In the genomic region with DNA sequence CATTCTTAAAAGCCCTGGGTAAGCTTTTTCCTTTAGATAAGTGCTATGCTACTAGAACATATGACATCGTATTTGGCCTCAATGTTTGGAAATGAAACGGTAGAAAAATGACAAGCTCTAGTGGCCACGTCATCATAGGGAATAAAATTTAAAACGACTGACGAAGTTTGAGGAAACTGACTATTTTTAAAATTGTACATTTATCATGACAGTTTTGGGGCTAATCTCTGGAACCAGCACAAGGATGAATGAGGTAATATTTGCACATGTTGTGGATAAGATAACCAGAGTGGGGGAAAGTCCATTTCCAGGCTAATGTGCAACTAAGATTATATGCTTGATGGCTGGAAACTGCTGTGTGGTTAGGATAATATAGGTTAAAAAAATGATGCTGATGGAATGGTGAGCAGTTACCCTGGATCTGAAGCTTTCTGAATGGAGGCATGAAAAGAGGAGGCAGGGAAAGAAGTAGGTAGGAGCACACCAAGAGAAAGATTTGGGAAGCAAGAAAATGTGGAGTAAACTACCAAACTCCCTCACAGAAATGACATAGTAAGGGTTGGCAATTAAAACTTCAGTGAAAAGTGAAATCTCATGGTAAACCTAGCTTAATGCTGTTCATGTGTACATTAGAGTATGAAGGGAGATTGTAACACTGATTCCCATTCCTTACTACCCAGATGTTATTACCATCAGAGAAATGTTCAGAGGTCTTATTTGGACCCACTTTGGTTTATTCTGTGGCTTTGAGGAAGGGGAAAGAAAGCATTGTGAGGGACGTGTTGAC, we compare ENCODE assay signal across 1 cellular context.
TF ChIP-seq lines count a peak whose summit lies in the region.

No MANE protein-coding gene starts in this region.

TF ChIP-seq in HepG2, 621 proteins besides CTCF, POLR2A, EP300 and RAD21 (continued from another document and continues in another):
- TF ChIP-seq ZFP90 (CRISPR knock-in tag; IDR thresholded peaks at IDR 0.05; ENCODE audit: borderline replicate concordance), result no peak
- no peak for TF ChIP-seq ZKSCAN1 (IDR thresholded peaks at IDR 0.05; ENCODE audit: low read length)
- no peak for TF ChIP-seq GZF1 (CRISPR knock-in tag; IDR thresholded peaks at IDR 0.05)
- peak; percentile 71; the same call in 1 of the 2 replicates for TF ChIP-seq PPARG (CRISPR knock-in tag; conservative IDR thresholded peaks at IDR 0.05)
- no peak for TF ChIP-seq SCMH1 (CRISPR knock-in tag; IDR thresholded peaks at IDR 0.05; ENCODE audit: borderline replicate concordance)
- TF ChIP-seq NKX3-1 (CRISPR knock-in tag; IDR thresholded peaks at IDR 0.05), result no peak
- 0 out of 2 replicates have a peak, but pooled peaks have one; percentile 19 for TF ChIP-seq RBFOX2 (IDR thresholded peaks at IDR 0.05; ENCODE audit: low read depth, low read length)
- TF ChIP-seq ZNF446 (CRISPR knock-in tag; IDR thresholded peaks at IDR 0.05), result no peak
- TF ChIP-seq ZBTB1 (CRISPR knock-in tag; IDR thresholded peaks at IDR 0.05; ENCODE audit: borderline replicate concordance), result no peak
- TF ChIP-seq NFAT5 (CRISPR knock-in tag; IDR thresholded peaks at IDR 0.05), result no peak
- TF ChIP-seq MED1 (CRISPR knock-in tag; IDR thresholded peaks at IDR 0.05), result peak; percentile 54
- no peak for TF ChIP-seq ZNF776 (CRISPR knock-in tag; IDR thresholded peaks at IDR 0.05)
- TF ChIP-seq ISL2 (CRISPR knock-in tag; IDR thresholded peaks at IDR 0.05), result peak; percentile 70
- 0 out of 2 replicates have a peak, but pooled peaks have one; percentile 27 for TF ChIP-seq ZMYM2 (CRISPR knock-in tag; IDR thresholded peaks at IDR 0.05)
- TF ChIP-seq PAXIP1 (CRISPR knock-in tag; conservative IDR thresholded peaks at IDR 0.05), result peak; percentile 97
- TF ChIP-seq, protein P1, sequence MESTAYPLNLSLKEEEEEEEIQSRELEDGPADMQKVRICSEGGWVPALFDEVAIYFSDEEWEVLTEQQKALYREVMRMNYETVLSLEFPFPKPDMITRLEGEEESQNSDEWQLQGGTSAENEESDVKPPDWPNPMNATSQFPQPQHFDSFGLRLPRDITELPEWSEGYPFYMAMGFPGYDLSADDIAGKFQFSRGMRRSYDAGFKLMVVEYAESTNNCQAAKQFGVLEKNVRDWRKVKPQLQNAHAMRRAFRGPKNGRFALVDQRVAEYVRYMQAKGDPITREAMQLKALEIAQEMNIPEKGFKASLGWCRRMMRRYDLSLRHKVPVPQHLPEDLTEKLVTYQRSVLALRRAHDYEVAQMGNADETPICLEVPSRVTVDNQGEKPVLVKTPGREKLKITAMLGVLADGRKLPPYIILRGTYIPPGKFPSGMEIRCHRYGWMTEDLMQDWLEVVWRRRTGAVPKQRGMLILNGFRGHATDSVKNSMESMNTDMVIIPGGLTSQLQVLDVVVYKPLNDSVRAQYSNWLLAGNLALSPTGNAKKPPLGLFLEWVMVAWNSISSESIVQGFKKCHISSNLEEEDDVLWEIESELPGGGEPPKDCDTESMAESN (CRISPR knock-in tag; conservative IDR thresholded peaks at IDR 0.05), result peak; percentile 69; the same call in 1 of the 2 replicates
- TF ChIP-seq HNF4A (CRISPR knock-in tag; IDR thresholded peaks at IDR 0.05), result peak; percentile 94
- TF ChIP-seq TBX3 (IDR thresholded peaks at IDR 0.05; ENCODE audit: borderline replicate concordance), result 0 out of 2 replicates have a peak, but pooled peaks have one; percentile 40
- 0 out of 4 replicates have a peak, but pooled peaks of 1 of the 2 experiments have one; percentile 27 for TF ChIP-seq ATF4 (CRISPR knock-in tag; IDR thresholded peaks at IDR 0.05)
- TF ChIP-seq THAP11 (CRISPR knock-in tag; IDR thresholded peaks at IDR 0.05), result peak; percentile 50; the same call in 1 of the 2 replicates
- 0 out of 2 replicates have a peak, but pooled peaks have one; percentile 28 for TF ChIP-seq HOXA3 (CRISPR knock-in tag; IDR thresholded peaks at IDR 0.05)
- TF ChIP-seq EHMT2 (IDR thresholded peaks at IDR 0.05; ENCODE audit: borderline replicate concordance, low read depth, low read length), result peak; percentile 65
- peak; percentile 69; the same call in 1 of the 2 replicates for TF ChIP-seq ZBTB37 (CRISPR knock-in tag; IDR thresholded peaks at IDR 0.05)
- no peak for TF ChIP-seq MIER3 (CRISPR knock-in tag; IDR thresholded peaks at IDR 0.05; ENCODE audit: borderline replicate concordance)
- TF ChIP-seq ZMYM4 (CRISPR knock-in tag; IDR thresholded peaks at IDR 0.05), result peak; percentile 86
- no peak for TF ChIP-seq ZNF670 (CRISPR knock-in tag; IDR thresholded peaks at IDR 0.05; ENCODE audit: borderline replicate concordance)
- peak; percentile 57; the same call in 1 of the 2 replicates for TF ChIP-seq HDAC1 (CRISPR knock-in tag; IDR thresholded peaks at IDR 0.05)
- TF ChIP-seq ZNF784 (CRISPR knock-in tag; IDR thresholded peaks at IDR 0.05; ENCODE audit: borderline replicate concordance), result no peak
- peak; percentile 39; the same call in 1 of the 2 replicates for TF ChIP-seq ZBTB20 (CRISPR knock-in tag; IDR thresholded peaks at IDR 0.05; ENCODE audit: borderline replicate concordance, low read depth)
- TF ChIP-seq FOXJ3 (CRISPR knock-in tag; IDR thresholded peaks at IDR 0.05; ENCODE audit: borderline replicate concordance), result peak; percentile 84; the same call in 1 of the 2 replicates
- peak; percentile 76; the same call in 1 of the 2 replicates for TF ChIP-seq DPF2 (CRISPR knock-in tag; IDR thresholded peaks at IDR 0.05; ENCODE audit: borderline replicate concordance, low read depth)
- no peak for TF ChIP-seq AKAP8 (CRISPR knock-in tag; IDR thresholded peaks at IDR 0.05)
- TF ChIP-seq ZNF644 (CRISPR knock-in tag; IDR thresholded peaks at IDR 0.05; ENCODE audit: low read depth), result 0 out of 2 replicates have a peak, but pooled peaks have one; percentile 33
- TF ChIP-seq, protein P2, sequence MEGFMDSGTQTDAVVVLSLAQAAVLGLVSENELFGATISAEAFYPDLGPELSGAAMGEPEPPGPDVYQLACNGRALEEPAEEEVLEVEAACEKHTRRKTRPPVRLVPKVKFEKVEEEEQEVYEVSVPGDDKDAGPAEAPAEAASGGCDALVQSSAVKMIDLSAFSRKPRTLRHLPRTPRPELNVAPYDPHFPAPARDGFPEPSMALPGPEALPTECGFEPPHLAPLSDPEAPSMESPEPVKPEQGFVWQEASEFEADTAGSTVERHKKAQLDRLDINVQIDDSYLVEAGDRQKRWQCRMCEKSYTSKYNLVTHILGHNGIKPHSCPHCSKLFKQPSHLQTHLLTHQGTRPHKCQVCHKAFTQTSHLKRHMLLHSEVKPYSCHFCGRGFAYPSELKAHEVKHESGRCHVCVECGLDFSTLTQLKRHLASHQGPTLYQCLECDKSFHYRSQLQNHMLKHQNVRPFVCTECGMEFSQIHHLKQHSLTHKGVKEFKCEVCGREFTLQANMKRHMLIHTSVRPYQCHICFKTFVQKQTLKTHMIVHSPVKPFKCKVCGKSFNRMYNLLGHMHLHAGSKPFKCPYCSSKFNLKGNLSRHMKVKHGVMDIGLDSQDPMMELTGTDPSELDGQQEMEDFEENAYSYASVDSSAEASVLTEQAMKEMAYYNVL (CRISPR knock-in tag; IDR thresholded peaks at IDR 0.05; ENCODE audit: borderline replicate concordance), result 0 out of 2 replicates have a peak, but pooled peaks have one; percentile 14
- TF ChIP-seq TBX2 (CRISPR knock-in tag; IDR thresholded peaks at IDR 0.05; ENCODE audit: borderline replicate concordance), result 0 out of 2 replicates have a peak, but pooled peaks have one; percentile 23
- peak; percentile 57 for TF ChIP-seq GATAD2A (CRISPR knock-in tag; IDR thresholded peaks at IDR 0.05)
- TF ChIP-seq ZNF496 (CRISPR knock-in tag; IDR thresholded peaks at IDR 0.05; ENCODE audit: insufficient replicate concordance), result no peak
- TF ChIP-seq NCOA2 (CRISPR knock-in tag; IDR thresholded peaks at IDR 0.05), result peak; percentile 63; the same call in 1 of the 2 replicates
